ENCODE assay signal across 13 cellular contexts in genomic region chr12:6703631-6704030, GRCh38. TPM values are rescaled to one million over a fixed set of nuclear protein-coding genes. Genes with fewer than 3 reads are reported as not detected.
DNase-seq lines count a peak whose midpoint lies in the region; ATAC-seq, FAIRE-seq and TF ChIP-seq lines count a peak whose summit lies in the region.
"Had no signal": no experiment of that assay in that cellular context is flagged by ENCODE, and none has a peak within 500 bp of the region (broad histone marks: within the 10 kb centered on the region; RNA-seq: fewer than 3 reads in every experiment).

No MANE protein-coding gene starts in this region.

- H3K4me3 ChIP-seq in A549 (no peak overlapping the region), NT2/D1 (ENCODE audit: insufficient read length, low read depth) (peak overlapping the region; percentile 1)
- H3K4me3 ChIP-seq: suprapubic skin had no signal

- CTCF ChIA-PET in A549 (lab: Yijun Ruan, JAX) (interaction anchor here (1.0 to 1.2 kb wide), 2 partner anchors 38 to 83 kb away, joined by 3 to 4 read pairs; no protein-coding TSS in a partner anchor), RWPE1 (lab: Yijun Ruan, JAX) (interaction anchor here (0.6 kb wide), 1 partner anchor 27 kb away, joined by 4 read pairs; no protein-coding TSS in a partner anchor)

- peaks cover 31% of the 10 kb centered on the region for H3K9me3 Mint-ChIP-seq in glutamatergic neuron (ENCODE audit: unreplicated experiment)

- no peaks in the 10 kb centered on the region for H3K36me3 ChIP-seq in NT2/D1 (ENCODE audit: insufficient read depth, insufficient read length, low read length)
- H3K36me3 ChIP-seq: neutrophil, suprapubic skin had no signal

- peak overlapping the region; percentile 60 for H3K4me3 Mint-ChIP-seq in glutamatergic neuron (ENCODE audit: unreplicated experiment)

- no peak for TF ChIP-seq POLR2A in A549 (IDR thresholded peaks at IDR 0.05; ENCODE audit: low read length)

- H3K27ac ChIP-seq in A549 (no peak overlapping the region), RWPE1 (no peak overlapping the region)
- H3K27ac ChIP-seq: neutrophil, suprapubic skin had no signal

- peak; percentile 57 to 66 for ATAC-seq in A549
- no peak for ATAC-seq in HG03565 (IDR thresholded peaks at IDR 0.05; ENCODE audit: unreplicated experiment)

- H3K27me3 ChIP-seq in NT2/D1 (ENCODE audit: insufficient read depth, insufficient read length) = peaks cover 30% of the 10 kb centered on the region

- 23% methylated on average over 9 of the region's 10 CpGs for WGBS in A549 (ENCODE audit: missing lambda C conversion rate)

- TF ChIP-seq CTCF in A549 (IDR thresholded peaks at IDR 0.05) (no peak), glutamatergic neuron (IDR thresholded peaks at IDR 0.05; ENCODE audit: partially characterized antibody, unreplicated experiment) (no peak), RWPE1 (conservative IDR thresholded peaks at IDR 0.05; ENCODE audit: low read depth) (no peak)

- H3K36me3 Mint-ChIP-seq in glutamatergic neuron (ENCODE audit: unreplicated experiment) = peaks cover 8% of the 10 kb centered on the region

- H3K4me1 Mint-ChIP-seq in glutamatergic neuron (ENCODE audit: low read depth, unreplicated experiment) = peaks cover 15% of the 10 kb centered on the region

- H3K9me3 ChIP-seq in A549 = no peaks in the 10 kb centered on the region
- H3K9me3 ChIP-seq in NT2/D1 (ENCODE audit: insufficient read depth, low read length) = peaks cover 4% of the 10 kb centered on the region; the same call in 1 of the 2 replicates
- H3K9me3 ChIP-seq: neutrophil, suprapubic skin had no signal

- H3K4me1 ChIP-seq in A549 (peaks cover 14% of the 10 kb centered on the region; the same call in 1 of the 3 replicates), NT2/D1 (ENCODE audit: insufficient read depth, insufficient read length) (peaks cover 16% of the 10 kb centered on the region)

- no peak for FAIRE-seq in A549 (lab: Jason Lieb, UNC)
- FAIRE-seq: islet of Langerhans had no signal

- peak overlapping the region; percentile 89 for H3K27ac Mint-ChIP-seq in glutamatergic neuron (ENCODE audit: unreplicated experiment)

- peaks cover 33% of the 10 kb centered on the region for H3K27me3 Mint-ChIP-seq in glutamatergic neuron (ENCODE audit: unreplicated experiment)

- DNase-seq in A549 (ENCODE audit: low read depth in 1 of 2, low spot score in 1 of 2) (peak; percentile 38 to 65), GDM1 (lab: John Stamatoyannopoulos, UW) (peak; percentile 26), NT2/D1 (ENCODE audit: low read depth, low spot score) (no peak), glutamatergic neuron (peak; percentile 69), RWPE1 (ENCODE audit: low spot score) (no peak)
- DNase-seq in stimulated activated naive CD4-positive, alpha-beta T cell treated with Interleukin-2 at 50 U/mL for 16 hours (lab: John Stamatoyannopoulos, UW) = no peak
- DNase-seq in activated CD8-positive, alpha-beta memory T cell treated with anti-CD3 and anti-CD28 coated beads, Interleukin-2, amount 50 U/mL, for 4 hours = no peak
- DNase-seq: NCI-H1092; stimulated activated CD4-positive, alpha-beta T cell treated with anti-CD3 and anti-CD28 coated beads, Interleukin-2, amount 100 ng/mL, for 48 hours had no signal

- peak overlapping the region; percentile 14 for H3K9ac ChIP-seq in NT2/D1 (ENCODE audit: insufficient read length, low read depth)

- no peak for TF ChIP-seq EP300 in A549 (IDR thresholded peaks at IDR 0.05)

- peak overlapping the region; percentile 48; the same call in 2 of the 3 replicates for H3K4me2 ChIP-seq in A549

- POLR2A ChIA-PET in A549 (lab: Yijun Ruan, JAX) = interaction anchor here (0.6 kb wide), 1 partner anchor 131 kb away, joined by 4 read pairs; no protein-coding TSS in a partner anchor
- POLR2A ChIA-PET in RWPE1 (lab: Yijun Ruan, JAX; ENCODE audit: low non-redundant PET) = no interaction called here

- TF ChIP-seq RAD21 in A549 (conservative IDR thresholded peaks at IDR 0.05 in 1 of 2, IDR thresholded peaks at IDR 0.05 in 1 of 2) = no peak

TF ChIP-seq in A549, 52 proteins besides CTCF, POLR2A, EP300 and RAD21:
- TF ChIP-seq KDM5A (IDR thresholded peaks at IDR 0.05) = no peak

RNA-seq across cellular contexts. Expression of gene PIANP, which starts 3.0 kb away (rescaled TPM):
- polyA plus RNA-seq in A549 (2011; rRNA removed) = 0.10 and 0.22 TPM in 2 replicates
- 0.50 and 0.75 TPM in 2 replicates for polyA plus RNA-seq in A549 (2012; cell fraction: cytosol; rRNA removed)
- 0.73 and 0.83 TPM in 2 replicates for polyA plus RNA-seq in A549 (2012; cell fraction: nucleus; rRNA removed)
- polyA plus RNA-seq in A549 (2017; fragmentation: RNase III; extraction: RNeasy Plus Mini Kit Qiagen cat#74134 plus additional on column Dnase treatment) = 0.30 to 0.56 TPM (median 0.45 TPM) in 3 replicates
- polyA minus RNA-seq in A549 (2011; rRNA and poly(A)+ RNA removed) = 0.08 and 0.19 TPM in 2 replicates
- 48.8 TPM for total RNA-seq in glutamatergic neuron (ENCODE audit: unreplicated experiment)
- total RNA-seq: suprapubic skin had no signal

RNA-seq across cellular contexts. Expression of gene ZNF384, which starts 14.5 kb away (rescaled TPM):
- polyA plus RNA-seq in A549 (2011; rRNA removed) (59.6 and 81.9 TPM in 2 replicates), A549 (2017; fragmentation: RNase III; extraction: RNeasy Plus Mini Kit Qiagen cat#74134 plus additional on column Dnase treatment) (64.7 to 86.4 TPM (median 79.8 TPM) in 3 replicates)
- 65.5 and 73.7 TPM in 2 replicates for polyA plus RNA-seq in A549 (2012; cell fraction: cytosol; rRNA removed)
- polyA plus RNA-seq in A549 (2012; cell fraction: nucleus; rRNA removed) = 133 and 182 TPM in 2 replicates
- 111 and 138 TPM in 2 replicates for polyA minus RNA-seq in A549 (2011; rRNA and poly(A)+ RNA removed)
- 83.2 TPM for total RNA-seq in glutamatergic neuron (ENCODE audit: unreplicated experiment)

RNA-seq across cellular contexts. Expression of gene COPS7A, which starts 20.2 kb away (rescaled TPM):
- polyA plus RNA-seq in A549 (2011; rRNA removed) (78.8 and 95.0 TPM in 2 replicates), A549 (2017; fragmentation: RNase III; extraction: RNeasy Plus Mini Kit Qiagen cat#74134 plus additional on column Dnase treatment) (46.9 to 51.2 TPM (median 50.0 TPM) in 3 replicates)
- polyA plus RNA-seq in A549 (2012; cell fraction: cytosol; rRNA removed) = 156 and 169 TPM in 2 replicates
- 167 and 203 TPM in 2 replicates for polyA plus RNA-seq in A549 (2012; cell fraction: nucleus; rRNA removed)
- polyA minus RNA-seq in A549 (2011; rRNA and poly(A)+ RNA removed) = 38.6 and 42.1 TPM in 2 replicates
- total RNA-seq in glutamatergic neuron (ENCODE audit: unreplicated experiment) = 25.9 TPM

RNA-seq across cellular contexts. Expression of gene ING4, which starts 40.7 kb away (rescaled TPM):
- polyA plus RNA-seq in A549 (2011; rRNA removed) = 36.5 and 41.3 TPM in 2 replicates
- polyA plus RNA-seq in A549 (2012; cell fraction: cytosol; rRNA removed) = 12.5 and 15.3 TPM in 2 replicates
- 25.8 and 45.8 TPM in 2 replicates for polyA plus RNA-seq in A549 (2012; cell fraction: nucleus; rRNA removed)
- 15.3 to 19.5 TPM (median 18.8 TPM) in 3 replicates for polyA plus RNA-seq in A549 (2017; fragmentation: RNase III; extraction: RNeasy Plus Mini Kit Qiagen cat#74134 plus additional on column Dnase treatment)
- 11.0 and 14.1 TPM in 2 replicates for polyA minus RNA-seq in A549 (2011; rRNA and poly(A)+ RNA removed)
- total RNA-seq in glutamatergic neuron (ENCODE audit: unreplicated experiment) = 76.9 TPM

RNA-seq across cellular contexts. Expression of gene MLF2, which starts 49.3 kb away (rescaled TPM):
- polyA plus RNA-seq in A549 (2011; rRNA removed) (302 and 310 TPM in 2 replicates), A549 (2017; fragmentation: RNase III; extraction: RNeasy Plus Mini Kit Qiagen cat#74134 plus additional on column Dnase treatment) (269 to 305 TPM (median 295 TPM) in 3 replicates)
- polyA plus RNA-seq in A549 (2012; cell fraction: cytosol; rRNA removed) = 530 and 634 TPM in 2 replicates
- 414 and 425 TPM in 2 replicates for polyA plus RNA-seq in A549 (2012; cell fraction: nucleus; rRNA removed)
- 200 and 287 TPM in 2 replicates for polyA minus RNA-seq in A549 (2011; rRNA and poly(A)+ RNA removed)
- total RNA-seq in glutamatergic neuron (ENCODE audit: unreplicated experiment) = 228 TPM

Comparison
In these comparisons a context has a peak if more than half of its experiments do, and no peak if none do; other contexts are left out.
1. DNase-seq: peak in A549 (2 of 2), GDM1 (single experiment) and glutamatergic neuron (single experiment); none in NT2/D1 (single experiment), stimulated activated naive CD4-positive, alpha-beta T cell treated with Interleukin-2 at 50 U/mL for 16 hours (single experiment), activated CD8-positive, alpha-beta memory T cell treated with anti-CD3 and anti-CD28 coated beads, Interleukin-2, amount 50 U/mL, for 4 hours (single experiment) and RWPE1 (single experiment).